ENCODE assay signal across 18 cellular contexts in the genomic region with DNA sequence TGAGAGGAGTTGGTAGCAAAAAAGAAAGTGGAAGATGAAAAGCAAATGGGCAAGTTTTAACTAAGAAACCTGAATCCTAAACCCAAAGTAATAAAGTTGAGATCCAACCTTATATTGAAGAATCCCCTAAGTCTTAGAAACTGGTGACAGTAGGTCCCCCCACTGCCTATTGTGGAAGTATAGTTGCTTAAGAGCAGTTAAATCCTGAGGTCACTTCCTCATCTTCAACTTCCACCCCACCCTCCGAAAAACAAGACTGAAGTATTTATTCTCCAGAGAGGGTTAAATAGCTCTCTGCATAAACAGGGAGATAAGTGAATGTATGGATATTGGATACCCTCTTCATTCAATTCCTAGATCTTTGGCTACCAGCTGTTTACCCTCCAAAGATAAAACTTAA. TPM values are rescaled to one million over a fixed set of nuclear protein-coding genes. Genes with fewer than 3 reads are reported as not detected.
DNase-seq lines count a peak whose midpoint lies in the region; ATAC-seq and TF ChIP-seq lines count a peak whose summit lies in the region.
"Had no signal": no experiment of that assay in that cellular context is flagged by ENCODE, and none has a peak within 500 bp of the region (broad histone marks: within the 10 kb centered on the region; RNA-seq: fewer than 3 reads in every experiment).

No MANE protein-coding gene starts in this region.

- ATAC-seq in activated CD8-positive, alpha-beta memory T cell treated with anti-CD3 and anti-CD28 coated beads, Interleukin-2, amount 10 ng/mL, durations not matched to agents 7 days and 5 days = no peak
- ATAC-seq: left cardiac atrium, right cardiac atrium had no signal

- no peak overlapping the region for H3K27ac Mint-ChIP-seq in activated CD8-positive, alpha-beta memory T cell treated with anti-CD3 and anti-CD28 coated beads, Interleukin-2, amount 10 ng/mL, durations not matched to agents 7 days and 5 days
- H3K27ac Mint-ChIP-seq in endothelial cell (ENCODE audit: unreplicated experiment) = peak overlapping the region; percentile 20
- H3K27ac Mint-ChIP-seq: IgD-negative memory B cell, mesothelial cell of epicardium had no signal

- no peak for DNase-seq in activated CD8-positive, alpha-beta memory T cell treated with anti-CD3 and anti-CD28 coated beads, Interleukin-2, amount 10 ng/mL, durations not matched to agents 7 days and 5 days
- no peak for DNase-seq in activated CD8-positive, alpha-beta memory T cell treated with anti-CD3 and anti-CD28 coated beads for 24 hours
- DNase-seq in KG1 (lab: John Stamatoyannopoulos, UW) = peak; percentile 40
- peak; percentile 84 for DNase-seq in OCI-M1 (lab: John Stamatoyannopoulos, UW)
- no peak for DNase-seq in endothelial cell (ENCODE audit: low spot score)
- no peak for DNase-seq in hypothalamus (lab: John Stamatoyannopoulos, UW)
- no peak for DNase-seq in activated gamma-delta T cell (lab: John Stamatoyannopoulos, UW)
- DNase-seq in NCI-H748 (lab: John Stamatoyannopoulos, UW; ENCODE audit: unreplicated experiment) = no peak
- DNase-seq: activated T-cell treated with anti-CD3 and anti-CD28 coated beads for 4 hours; central memory CD4-positive, alpha-beta T cell; COR-L47; EL; left cardiac atrium; NCI-H146; right cardiac atrium; substantia nigra had no signal

- CTCF ChIA-PET in activated CD8-positive, alpha-beta memory T cell treated with anti-CD3 and anti-CD28 coated beads, Interleukin-2, amount 10 ng/mL, durations not matched to agents 7 days and 5 days (lab: Charles Lee) = interaction anchor here (1.5 to 2.6 kb wide), 2 partner anchors 13 to 42 kb away, joined by 4 to 12 read pairs; partner anchors contain the start of gene TMCC2

- H3K27me3 Mint-ChIP-seq in activated CD8-positive, alpha-beta memory T cell treated with anti-CD3 and anti-CD28 coated beads, Interleukin-2, amount 10 ng/mL, durations not matched to agents 7 days and 5 days = peaks cover 11% of the 10 kb centered on the region
- H3K27me3 Mint-ChIP-seq in endothelial cell (ENCODE audit: unreplicated experiment) = peaks cover 7% of the 10 kb centered on the region
- H3K27me3 Mint-ChIP-seq: IgD-negative memory B cell had no signal

- peak overlapping the region; percentile 9 for H3K4me3 Mint-ChIP-seq in activated CD8-positive, alpha-beta memory T cell treated with anti-CD3 and anti-CD28 coated beads, Interleukin-2, amount 10 ng/mL, durations not matched to agents 7 days and 5 days
- H3K4me3 Mint-ChIP-seq in endothelial cell (ENCODE audit: unreplicated experiment) = no peak overlapping the region
- H3K4me3 Mint-ChIP-seq: mesothelial cell of epicardium had no signal

- H3K36me3 Mint-ChIP-seq in activated CD8-positive, alpha-beta memory T cell treated with anti-CD3 and anti-CD28 coated beads, Interleukin-2, amount 10 ng/mL, durations not matched to agents 7 days and 5 days = no peaks in the 10 kb centered on the region
- no peaks in the 10 kb centered on the region for H3K36me3 Mint-ChIP-seq in endothelial cell (ENCODE audit: low read depth, unreplicated experiment)
- H3K36me3 Mint-ChIP-seq: mesothelial cell of epicardium had no signal

- peaks cover 37% of the 10 kb centered on the region for H3K4me1 Mint-ChIP-seq in activated CD8-positive, alpha-beta memory T cell treated with anti-CD3 and anti-CD28 coated beads, Interleukin-2, amount 10 ng/mL, durations not matched to agents 7 days and 5 days
- peaks cover 14% of the 10 kb centered on the region for H3K4me1 Mint-ChIP-seq in endothelial cell (ENCODE audit: unreplicated experiment)

- no peaks in the 10 kb centered on the region for H3K9me3 Mint-ChIP-seq in activated CD8-positive, alpha-beta memory T cell treated with anti-CD3 and anti-CD28 coated beads, Interleukin-2, amount 10 ng/mL, durations not matched to agents 7 days and 5 days (ENCODE audit: low read depth)
- H3K9me3 Mint-ChIP-seq in endothelial cell (ENCODE audit: unreplicated experiment) = no peaks in the 10 kb centered on the region
- H3K9me3 Mint-ChIP-seq: IgD-negative memory B cell, mesothelial cell of epicardium had no signal

- TF ChIP-seq CTCF in endothelial cell (IDR thresholded peaks at IDR 0.05; ENCODE audit: unreplicated experiment) = no peak

RNA-seq across cellular contexts. Expression of gene DSTYK, which starts 3.3 kb away (rescaled TPM):
- 10 to 100 TPM in 1 of 2 experiments, 1 to 10 TPM in 1; 8.7 to 11.6 TPM for total RNA-seq in activated CD8-positive, alpha-beta memory T cell treated with anti-CD3 and anti-CD28 coated beads, Interleukin-2, amount 10 ng/mL, durations not matched to agents 7 days and 5 days
- 12.2 TPM for total RNA-seq in endothelial cell (ENCODE audit: unreplicated experiment)

RNA-seq across cellular contexts. Expression of gene TMCC2, which starts 13.0 kb away (rescaled TPM):
- total RNA-seq in activated CD8-positive, alpha-beta memory T cell treated with anti-CD3 and anti-CD28 coated beads, Interleukin-2, amount 10 ng/mL, durations not matched to agents 7 days and 5 days = 1 to 10 TPM; 2.6 to 5.3 TPM
- total RNA-seq in endothelial cell (ENCODE audit: unreplicated experiment) = 5.6 TPM

Comparison
In these comparisons a context has a peak if more than half of its experiments do, and no peak if none do; other contexts are left out.
1. DNase-seq: peak in KG1 (single experiment) and OCI-M1 (single experiment); none in activated CD8-positive, alpha-beta memory T cell treated with anti-CD3 and anti-CD28 coated beads, Interleukin-2, amount 10 ng/mL, durations not matched to agents 7 days and 5 days (single experiment), activated CD8-positive, alpha-beta memory T cell treated with anti-CD3 and anti-CD28 coated beads for 24 hours (single experiment), endothelial cell (single experiment), hypothalamus (0 of 51), activated gamma-delta T cell (single experiment) and NCI-H748 (single experiment).